ENCODE assay signal across 12 cellular contexts in the genomic region with DNA sequence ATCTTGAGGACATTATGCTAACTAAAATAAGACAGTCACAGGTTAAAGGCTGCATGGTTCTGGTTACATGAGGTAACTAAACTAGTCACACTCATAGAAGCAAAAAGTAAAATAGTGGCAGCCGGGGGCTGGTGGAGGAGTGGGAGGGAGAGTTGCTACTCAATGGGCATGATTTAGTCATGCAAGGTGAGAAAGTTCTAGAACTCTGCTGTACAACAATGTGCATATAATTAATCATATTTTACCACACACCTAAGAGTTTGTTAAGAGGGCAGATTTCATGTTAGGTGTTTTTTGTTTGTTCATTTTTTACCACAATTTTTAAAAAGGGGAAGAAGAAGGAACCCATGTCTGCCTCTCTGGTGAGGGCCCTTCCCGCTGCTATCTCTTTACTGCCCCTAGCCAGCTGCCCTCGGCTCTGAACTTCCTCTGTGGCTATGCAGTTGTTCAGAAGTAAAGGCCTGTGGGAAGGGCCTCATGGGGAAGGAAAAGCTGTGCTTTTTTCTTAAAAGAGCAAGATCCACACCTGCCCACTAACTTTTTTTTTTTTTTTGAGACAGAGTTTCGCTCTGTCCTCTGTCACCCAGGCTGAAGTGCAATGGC.
A peak's percentile ranks its signal among the peaks of the same experiment; 100 is the strongest.
DNase-seq lines count a peak whose midpoint lies in the region; ATAC-seq lines count a peak whose summit lies in the region.
"Had no signal": no experiment of that assay in that cellular context is flagged by ENCODE, and none has a peak within 500 bp of the region (broad histone marks: within the 10 kb centered on the region; RNA-seq: fewer than 3 reads in every experiment).

No MANE protein-coding gene starts in this region.

- no peak overlapping the region for H3K4me3 Mint-ChIP-seq in effector memory CD8-positive, alpha-beta T cell

- H3K4me1 Mint-ChIP-seq in effector memory CD8-positive, alpha-beta T cell (ENCODE audit: low read depth in 2 of 2), result peaks cover 7 to 12% of the 10 kb centered on the region in 2 donors

- peak; percentile 27 for ATAC-seq in effector memory CD8-positive, alpha-beta T cell (replicated peaks)
- ATAC-seq in HG02981 (IDR thresholded peaks at IDR 0.05; ENCODE audit: unreplicated experiment) (no peak), HG03025 (IDR thresholded peaks at IDR 0.05; ENCODE audit: low FRiP score, unreplicated experiment) (no peak)
- ATAC-seq: K562 had no signal

- H3K27ac Mint-ChIP-seq in effector memory CD8-positive, alpha-beta T cell, result no peak overlapping the region

- no peaks in the 10 kb centered on the region for H3K36me3 Mint-ChIP-seq in effector memory CD8-positive, alpha-beta T cell (ENCODE audit: insufficient read depth)

- H3K9me3 Mint-ChIP-seq in effector memory CD8-positive, alpha-beta T cell, result peaks cover 0 to 5% of the 10 kb centered on the region in 2 donors

- peak; percentile 90 for DNase-seq in GF-D8 (lab: John Stamatoyannopoulos, UW)
- DNase-seq in Kasumi-1 (lab: John Stamatoyannopoulos, UW), result peak; percentile 97 to 98
- DNase-seq in effector memory CD8-positive, alpha-beta T cell, result no peak
- DNase-seq in pons (ENCODE audit: low spot score), result peak; percentile 63
- no peak for DNase-seq in NCI-H2107 treated with DMSO at 0.1 percent for 48 hours (lab: John Stamatoyannopoulos, UW; ENCODE audit: unreplicated experiment)
- DNase-seq in NCI-H146 (lab: John Stamatoyannopoulos, UW), result no peak
- DNase-seq: activated naive CD4-positive, alpha-beta T cell; effector CD4-positive, alpha-beta T cell; NCI-H345 had no signal

- peaks cover 31 to 60% of the 10 kb centered on the region in 2 donors for H3K27me3 Mint-ChIP-seq in effector memory CD8-positive, alpha-beta T cell

Comparison
In these comparisons a context has a peak if more than half of its experiments do, and no peak if none do; other contexts are left out.
1. DNase-seq: peak in GF-D8 (single experiment), Kasumi-1 (2 of 2) and pons (single experiment); none in effector memory CD8-positive, alpha-beta T cell (0 of 3), NCI-H2107 treated with DMSO at 0.1 percent for 48 hours (single experiment) and NCI-H146 (single experiment).